1 cellular context compared by ENCODE assay signal in genomic region chr11:67239795-67240574, GRCh38.
TF ChIP-seq lines count a peak whose summit lies in the region.

No MANE protein-coding gene starts in this region.

TF ChIP-seq in K562, 482 proteins besides CTCF, POLR2A, EP300 and RAD21 (continued from another document and continues in another):
- TF ChIP-seq GMEB1 (CRISPR knock-in tag; IDR thresholded peaks at IDR 0.05) (no peak), MXI1 (IDR thresholded peaks at IDR 0.05; ENCODE audit: low read depth, low read length) (peak; percentile 82), E2F1 (CRISPR knock-in tag; IDR thresholded peaks at IDR 0.05) (peak; percentile 39; the same call in 1 of the 2 replicates), CEBPZ (IDR thresholded peaks at IDR 0.05; ENCODE audit: borderline replicate concordance, low read depth, low read length) (no peak), ZBTB7A (IDR thresholded peaks at IDR 0.05; ENCODE audit: borderline replicate concordance, control insufficient read depth, low read depth, low read length) (peak; percentile 73; the same call in 1 of the 2 replicates), NFIC (IDR thresholded peaks at IDR 0.05) (peak; percentile 10; the same call in 1 of the 2 replicates), SRSF9 (IDR thresholded peaks at IDR 0.05; ENCODE audit: borderline replicate concordance, low read depth, low read length) (no peak), ETS1 (conservative IDR thresholded peaks at IDR 0.05; ENCODE audit: control insufficient read depth, low read depth, low read length) (peak; percentile 89), ASH1L (IDR thresholded peaks at IDR 0.05; ENCODE audit: borderline replicate concordance, low read depth, partially characterized antibody) (no peak), ZNF212 (CRISPR knock-in tag; IDR thresholded peaks at IDR 0.05) (no peak), ZFPM2 (CRISPR knock-in tag; IDR thresholded peaks at IDR 0.05) (no peak), FOXP1 (CRISPR knock-in tag; IDR thresholded peaks at IDR 0.05) (peak; percentile 90; the same call in 1 of the 2 replicates), CBX1 (IDR thresholded peaks at IDR 0.05; ENCODE audit: low read depth) (no peak), EP400 (IDR thresholded peaks at IDR 0.05) (peak; percentile 94), SMAD4 (CRISPR knock-in tag; conservative IDR thresholded peaks at IDR 0.05) (no peak), TCF7 (IDR thresholded peaks at IDR 0.05; ENCODE audit: borderline replicate concordance) (no peak), CXXC5 (CRISPR knock-in tag; IDR thresholded peaks at IDR 0.05) (no peak; the same call in 1 of the 2 replicates), E2F3 (CRISPR knock-in tag; IDR thresholded peaks at IDR 0.05) (no peak), ARID3A (IDR thresholded peaks at IDR 0.05; ENCODE audit: borderline replicate concordance, low read depth, low read length) (no peak), KDM4B (IDR thresholded peaks at IDR 0.05; ENCODE audit: borderline replicate concordance in 2 of 2, low read depth in 1 of 2) (no peak; a peak in 1 of 4 replicates), FOXJ3 (CRISPR knock-in tag; IDR thresholded peaks at IDR 0.05) (no peak), ZNF785 (CRISPR knock-in tag; IDR thresholded peaks at IDR 0.05) (no peak), MAFF (IDR thresholded peaks at IDR 0.05; ENCODE audit: low read length) (peak; percentile 53), MLX (CRISPR knock-in tag; conservative IDR thresholded peaks at IDR 0.05) (0 out of 4 replicates have a peak, but pooled peaks of 1 of the 2 experiments have one; percentile 36), SFPQ (IDR thresholded peaks at IDR 0.05; ENCODE audit: low read depth, low read length) (no peak), ZBTB8A (IDR thresholded peaks at IDR 0.05; ENCODE audit: partially characterized antibody) (no peak), CREB5 (CRISPR knock-in tag; IDR thresholded peaks at IDR 0.05) (no peak), ZNF717 (CRISPR knock-in tag; IDR thresholded peaks at IDR 0.05) (no peak), SMARCE1 (IDR thresholded peaks at IDR 0.05) (no peak), YBX1 (IDR thresholded peaks at IDR 0.05) (no peak), MYC (IDR thresholded peaks at IDR 0.05; ENCODE audit: low read depth, low read length) (peak; percentile 99), MYC (CRISPR knock-in tag; IDR thresholded peaks at IDR 0.05; ENCODE audit: borderline replicate concordance, low read depth) (peak; percentile 57; the same call in 1 of the 2 replicates), UBTF (IDR thresholded peaks at IDR 0.05; ENCODE audit: borderline replicate concordance in 1 of 2, low read depth in 2 of 2, low read length in 2 of 2) (peak; percentile 60 to 90; a peak in 2 of 4 replicates), THAP12 (CRISPR knock-in tag; IDR thresholded peaks at IDR 0.05) (peak; percentile 43; the same call in 1 of the 2 replicates), STAT5B (CRISPR knock-in tag; IDR thresholded peaks at IDR 0.05) (no peak), CGGBP1 (CRISPR knock-in tag; IDR thresholded peaks at IDR 0.05) (no peak), CREB3 (tag; conservative IDR thresholded peaks at IDR 0.05; ENCODE audit: low read depth) (no peak), PHF8 (IDR thresholded peaks at IDR 0.05; ENCODE audit: borderline replicate concordance, low read length) (peak; percentile 64; the same call in 1 of the 2 replicates), PHB (CRISPR knock-in tag; IDR thresholded peaks at IDR 0.05) (no peak), ZNF766 (CRISPR knock-in tag; conservative IDR thresholded peaks at IDR 0.05) (no peak)
